10 cellular contexts compared by ENCODE assay signal in genomic region chr21:39451332-39452206, GRCh38. TPM values are rescaled to one million over a fixed set of nuclear protein-coding genes. Genes with fewer than 3 reads are reported as not detected.
DNase-seq lines count a peak whose midpoint lies in the region; ATAC-seq and TF ChIP-seq lines count a peak whose summit lies in the region.
"Had no signal": no experiment of that assay in that cellular context is flagged by ENCODE, and none has a peak within 500 bp of the region (broad histone marks: within the 10 kb centered on the region; RNA-seq: fewer than 3 reads in every experiment).

Gene SH3BGR (plus strand): TSS chr21:39451970. CDS start chr21:39452097, 127 bp downstream.

- peaks cover 3% of the 10 kb centered on the region for H3K4me1 ChIP-seq in stomach smooth muscle (ENCODE audit: control insufficient read depth, insufficient read depth, low read length)
- H3K4me1 ChIP-seq: parathyroid adenoma had no signal

- H3K27ac ChIP-seq in dorsolateral prefrontal cortex (peak within 1 kb of the TSS; percentile 58 to 99 (median 93)), layer of hippocampus (ENCODE audit: low read depth, low read length) (peak within 1 kb of the TSS; percentile 89), stomach smooth muscle (ENCODE audit: low read length) (peak within 1 kb of the TSS; percentile 89)
- H3K27ac ChIP-seq: parathyroid adenoma had no signal

- H3K4me3 ChIP-seq in dorsolateral prefrontal cortex (peak within 1 kb of the TSS in 58 of 59 donors; percentile 3 to 65 (median 45)), stomach smooth muscle (ENCODE audit: low read length in 2 of 2) (peak within 1 kb of the TSS; percentile 42 to 68)

- no peaks in the 10 kb centered on the region for H3K36me3 ChIP-seq in stomach smooth muscle (ENCODE audit: control insufficient read depth in 2 of 2, insufficient read depth in 2 of 2, low read length in 2 of 2)

- no peaks in the 10 kb centered on the region for H3K9me3 ChIP-seq in stomach smooth muscle (ENCODE audit: control insufficient read depth in 2 of 2, low read length in 2 of 2)

- DNase-seq in NCI-H2196 treated with DMSO at 0.1 percent for 48 hours (lab: John Stamatoyannopoulos, UW; ENCODE audit: unreplicated experiment), result peak; percentile 46
- DNase-seq in dorsolateral prefrontal cortex, result peak in 5 of 10 donors; percentile 29 to 64 (median 34)
- DNase-seq in HuH-7.5 (ENCODE audit: low spot score), result no peak
- no peak for DNase-seq in NCI-H2081 (lab: John Stamatoyannopoulos, UW)

- peak within 1 kb of the TSS; percentile 65 to 80 for H3K9ac ChIP-seq in stomach smooth muscle (ENCODE audit: low read length in 2 of 2)
- H3K9ac ChIP-seq: parathyroid adenoma had no signal

- TF ChIP-seq CTCF in dorsolateral prefrontal cortex (IDR thresholded peaks at IDR 0.05 in 54 of 56, conservative IDR thresholded peaks at IDR 0.05 in 2 of 56; ENCODE audit: low read depth in 1 of 56, partially characterized antibody in 56 of 56), result no peak

- H3K27me3 ChIP-seq in dorsolateral prefrontal cortex (no peaks in the 10 kb centered on the region), layer of hippocampus (ENCODE audit: control insufficient read depth, insufficient read depth, low read length) (no peaks in the 10 kb centered on the region), stomach smooth muscle (ENCODE audit: control insufficient read depth in 1 of 2, insufficient read depth in 2 of 2, low read length in 2 of 2) (no peaks in the 10 kb centered on the region)

- intact Hi-C loops in dorsolateral prefrontal cortex (cut with DNase I), result no loop called here

- ATAC-seq in HG03159 (IDR thresholded peaks at IDR 0.05; ENCODE audit: unreplicated experiment) (no peak), GM19351 (IDR thresholded peaks at IDR 0.05; ENCODE audit: unreplicated experiment) (no peak)
- ATAC-seq: Panc1 had no signal

RNA-seq across cellular contexts. Expression of gene SH3BGR, which starts in this region (rescaled TPM):
- 10 to 100 TPM; 11.0 to 58.3 (median 20.8) TPM for total RNA-seq in dorsolateral prefrontal cortex
